ENCODE assay signal across 2 cellular contexts in the genomic region with DNA sequence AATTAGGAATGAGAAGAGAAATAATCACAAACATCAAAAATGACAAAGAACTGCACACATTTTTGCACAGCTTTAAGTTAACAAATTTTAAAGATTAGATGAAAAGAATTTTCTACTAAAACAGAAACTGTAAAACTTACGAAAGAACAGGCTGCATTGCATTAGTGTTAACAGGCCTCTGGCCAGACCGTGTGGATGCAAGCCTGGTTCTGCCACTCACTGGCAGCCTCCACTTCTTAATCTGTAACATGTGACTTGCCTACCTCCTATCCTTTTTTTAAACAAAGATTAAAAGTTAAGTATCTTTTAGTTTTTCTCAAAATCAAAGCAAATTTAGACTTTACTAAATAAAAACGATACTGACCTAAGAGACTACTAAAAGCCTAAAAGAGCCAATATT.
TF ChIP-seq lines count a peak whose summit lies in the region.

No MANE protein-coding gene starts in this region.

TF ChIP-seq in GM23338, 12 proteins besides CTCF, POLR2A, EP300 and RAD21 (continued from another document):
- no peak for TF ChIP-seq REST (IDR thresholded peaks at IDR 0.05; ENCODE audit: unreplicated experiment)
- TF ChIP-seq ETS1 (IDR thresholded peaks at IDR 0.05) = no peak
- no peak for TF ChIP-seq EZH2phosphoT487 (IDR thresholded peaks at IDR 0.05; ENCODE audit: unreplicated experiment)
- no peak for TF ChIP-seq EZH2 (IDR thresholded peaks at IDR 0.05; ENCODE audit: low read depth, unreplicated experiment)
- no peak for TF ChIP-seq JUNB (IDR thresholded peaks at IDR 0.05; ENCODE audit: unreplicated experiment)
- TF ChIP-seq ZNF114 (CRISPR knock-in tag; IDR thresholded peaks at IDR 0.05) = no peak
- TF ChIP-seq ZNF462 (CRISPR knock-in tag; IDR thresholded peaks at IDR 0.05) = no peak
- TF ChIP-seq POLR2AphosphoS5 (IDR thresholded peaks at IDR 0.05; ENCODE audit: low read depth) = no peak
- no peak for TF ChIP-seq CREB1 (CRISPR knock-in tag; IDR thresholded peaks at IDR 0.05; ENCODE audit: low read depth)
- no peak for TF ChIP-seq ZNF331 (CRISPR knock-in tag; IDR thresholded peaks at IDR 0.05; ENCODE audit: low read depth)
TF ChIP-seq in GM23338: peak in this region for 0.

TF ChIP-seq in SK-N-SH treated with all-trans-retinoic acid at 6 μM for 48 hours, 23 proteins besides CTCF, POLR2A, EP300 and RAD21 (continued from another document):
- TF ChIP-seq, protein P1, sequence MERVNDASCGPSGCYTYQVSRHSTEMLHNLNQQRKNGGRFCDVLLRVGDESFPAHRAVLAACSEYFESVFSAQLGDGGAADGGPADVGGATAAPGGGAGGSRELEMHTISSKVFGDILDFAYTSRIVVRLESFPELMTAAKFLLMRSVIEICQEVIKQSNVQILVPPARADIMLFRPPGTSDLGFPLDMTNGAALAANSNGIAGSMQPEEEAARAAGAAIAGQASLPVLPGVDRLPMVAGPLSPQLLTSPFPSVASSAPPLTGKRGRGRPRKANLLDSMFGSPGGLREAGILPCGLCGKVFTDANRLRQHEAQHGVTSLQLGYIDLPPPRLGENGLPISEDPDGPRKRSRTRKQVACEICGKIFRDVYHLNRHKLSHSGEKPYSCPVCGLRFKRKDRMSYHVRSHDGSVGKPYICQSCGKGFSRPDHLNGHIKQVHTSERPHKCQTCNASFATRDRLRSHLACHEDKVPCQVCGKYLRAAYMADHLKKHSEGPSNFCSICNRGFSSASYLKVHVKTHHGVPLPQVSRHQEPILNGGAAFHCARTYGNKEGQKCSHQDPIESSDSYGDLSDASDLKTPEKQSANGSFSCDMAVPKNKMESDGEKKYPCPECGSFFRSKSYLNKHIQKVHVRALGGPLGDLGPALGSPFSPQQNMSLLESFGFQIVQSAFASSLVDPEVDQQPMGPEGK (CRISPR knock-in tag; IDR thresholded peaks at IDR 0.05; ENCODE audit: borderline replicate concordance) = no peak
- TF ChIP-seq, protein P2, sequence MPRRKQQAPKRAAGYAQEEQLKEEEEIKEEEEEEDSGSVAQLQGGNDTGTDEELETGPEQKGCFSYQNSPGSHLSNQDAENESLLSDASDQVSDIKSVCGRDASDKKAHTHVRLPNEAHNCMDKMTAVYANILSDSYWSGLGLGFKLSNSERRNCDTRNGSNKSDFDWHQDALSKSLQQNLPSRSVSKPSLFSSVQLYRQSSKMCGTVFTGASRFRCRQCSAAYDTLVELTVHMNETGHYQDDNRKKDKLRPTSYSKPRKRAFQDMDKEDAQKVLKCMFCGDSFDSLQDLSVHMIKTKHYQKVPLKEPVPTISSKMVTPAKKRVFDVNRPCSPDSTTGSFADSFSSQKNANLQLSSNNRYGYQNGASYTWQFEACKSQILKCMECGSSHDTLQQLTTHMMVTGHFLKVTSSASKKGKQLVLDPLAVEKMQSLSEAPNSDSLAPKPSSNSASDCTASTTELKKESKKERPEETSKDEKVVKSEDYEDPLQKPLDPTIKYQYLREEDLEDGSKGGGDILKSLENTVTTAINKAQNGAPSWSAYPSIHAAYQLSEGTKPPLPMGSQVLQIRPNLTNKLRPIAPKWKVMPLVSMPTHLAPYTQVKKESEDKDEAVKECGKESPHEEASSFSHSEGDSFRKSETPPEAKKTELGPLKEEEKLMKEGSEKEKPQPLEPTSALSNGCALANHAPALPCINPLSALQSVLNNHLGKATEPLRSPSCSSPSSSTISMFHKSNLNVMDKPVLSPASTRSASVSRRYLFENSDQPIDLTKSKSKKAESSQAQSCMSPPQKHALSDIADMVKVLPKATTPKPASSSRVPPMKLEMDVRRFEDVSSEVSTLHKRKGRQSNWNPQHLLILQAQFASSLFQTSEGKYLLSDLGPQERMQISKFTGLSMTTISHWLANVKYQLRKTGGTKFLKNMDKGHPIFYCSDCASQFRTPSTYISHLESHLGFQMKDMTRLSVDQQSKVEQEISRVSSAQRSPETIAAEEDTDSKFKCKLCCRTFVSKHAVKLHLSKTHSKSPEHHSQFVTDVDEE (CRISPR knock-in tag; IDR thresholded peaks at IDR 0.05) = no peak
- TF ChIP-seq ZNF565 (CRISPR knock-in tag; conservative IDR thresholded peaks at IDR 0.05; ENCODE audit: low read depth) = no peak
- no peak for TF ChIP-seq ZFP3 (CRISPR knock-in tag; IDR thresholded peaks at IDR 0.05)
- TF ChIP-seq CREB5 (CRISPR knock-in tag; IDR thresholded peaks at IDR 0.05; ENCODE audit: low read depth) = no peak
- no peak for TF ChIP-seq TCF4 (CRISPR knock-in tag; IDR thresholded peaks at IDR 0.05; ENCODE audit: borderline replicate concordance)
- no peak for TF ChIP-seq BACH2 (CRISPR knock-in tag; IDR thresholded peaks at IDR 0.05; ENCODE audit: borderline replicate concordance)
- no peak for TF ChIP-seq TOX (CRISPR knock-in tag; IDR thresholded peaks at IDR 0.05; ENCODE audit: borderline replicate concordance)
TF ChIP-seq in SK-N-SH treated with all-trans-retinoic acid at 6 μM for 48 hours: peak in this region for 0.
